9 cellular contexts compared by ENCODE assay signal in genomic region chr19:9935409-9936062, GRCh38. TPM values are rescaled to one million over a fixed set of nuclear protein-coding genes. Genes with fewer than 3 reads are reported as not detected.
DNase-seq lines count a peak whose midpoint lies in the region; ATAC-seq and TF ChIP-seq lines count a peak whose summit lies in the region.
"Had no signal": no experiment of that assay in that cellular context is flagged by ENCODE, and none has a peak within 500 bp of the region (broad histone marks: within the 10 kb centered on the region; RNA-seq: fewer than 3 reads in every experiment).

No MANE protein-coding gene starts in this region.

- no peaks in the 10 kb centered on the region for H3K36me3 ChIP-seq in WERI-Rb-1

- H3K9me3 Mint-ChIP-seq in T-helper 2 cell treated with Interferon-gamma antibody and Interleukin-4, amounts not matched to agents 5 μg/mL and 100 μg/mL, for 36 hours = no peaks in the 10 kb centered on the region
- no peaks in the 10 kb centered on the region for H3K9me3 Mint-ChIP-seq in immature natural killer cell
- no peaks in the 10 kb centered on the region for H3K9me3 Mint-ChIP-seq in stimulated activated naive CD8-positive, alpha-beta T cell treated with anti-CD3 and anti-CD28 coated beads, Interleukin-15, amount 100 ng/mL, for 72 hours

- no peak for DNase-seq in T-helper 2 cell treated with Interferon-gamma antibody and Interleukin-4, amounts not matched to agents 5 μg/mL and 100 μg/mL, for 36 hours (ENCODE audit: low spot score)
- DNase-seq in T-helper 2 cell (no peak), WERI-Rb-1 (no peak), immature natural killer cell (no peak), NCI-H510A treated with DMSO at 0.1 percent for 48 hours (lab: John Stamatoyannopoulos, UW) (no peak), COR-L47 (lab: John Stamatoyannopoulos, UW) (no peak), G401 (ENCODE audit: low spot score) (no peak)
- no peak for DNase-seq in stimulated activated naive CD8-positive, alpha-beta T cell treated with anti-CD3 and anti-CD28 coated beads, Interleukin-15, amount 100 ng/mL, for 72 hours
- DNase-seq: stimulated activated CD4-positive, alpha-beta T cell treated with anti-CD3 and anti-CD28 coated beads, Interleukin-1b, Interleukin-23, amount 100 ng/mL, for 48 hours had no signal

- peak overlapping the region; percentile 34 for H3K4me3 Mint-ChIP-seq in T-helper 2 cell treated with Interferon-gamma antibody and Interleukin-4, amounts not matched to agents 5 μg/mL and 100 μg/mL, for 36 hours
- H3K4me3 Mint-ChIP-seq in immature natural killer cell = peak overlapping the region; percentile 51 to 78 (median 71)
- H3K4me3 Mint-ChIP-seq in stimulated activated naive CD8-positive, alpha-beta T cell treated with anti-CD3 and anti-CD28 coated beads, Interleukin-15, amount 100 ng/mL, for 72 hours = peak overlapping the region; percentile 52

- H3K27me3 Mint-ChIP-seq in T-helper 2 cell treated with Interferon-gamma antibody and Interleukin-4, amounts not matched to agents 5 μg/mL and 100 μg/mL, for 36 hours (ENCODE audit: low read depth) = peaks cover 39% of the 10 kb centered on the region
- H3K27me3 Mint-ChIP-seq in immature natural killer cell (ENCODE audit: low read depth in 3 of 3) = peaks cover 22 to 29% (median 24%) of the 10 kb centered on the region in 3 donors
- peaks cover 60% of the 10 kb centered on the region for H3K27me3 Mint-ChIP-seq in stimulated activated naive CD8-positive, alpha-beta T cell treated with anti-CD3 and anti-CD28 coated beads, Interleukin-15, amount 100 ng/mL, for 72 hours

- H3K27me3 ChIP-seq in WERI-Rb-1 (ENCODE audit: insufficient read depth, low read depth, severe bottlenecking) = peaks cover 14% of the 10 kb centered on the region

- H3K27ac Mint-ChIP-seq in T-helper 2 cell treated with Interferon-gamma antibody and Interleukin-4, amounts not matched to agents 5 μg/mL and 100 μg/mL, for 36 hours = no peak overlapping the region
- H3K27ac Mint-ChIP-seq in immature natural killer cell = peak overlapping the region in 1 of 6 donors; percentile 3
- no peak overlapping the region for H3K27ac Mint-ChIP-seq in stimulated activated naive CD8-positive, alpha-beta T cell treated with anti-CD3 and anti-CD28 coated beads, Interleukin-15, amount 100 ng/mL, for 72 hours

- no peak for TF ChIP-seq CTCF in WERI-Rb-1 (IDR thresholded peaks at IDR 0.05; ENCODE audit: low read depth, low read length)

- H3K9me3 ChIP-seq in WERI-Rb-1 (ENCODE audit: severe bottlenecking) = no peaks in the 10 kb centered on the region

- peak; percentile 41 for ATAC-seq in stimulated activated naive CD8-positive, alpha-beta T cell treated with anti-CD3 and anti-CD28 coated beads, Interleukin-15, amount 100 ng/mL, for 72 hours

- in situ Hi-C loops in G401 (cut with HindIII; ENCODE audit: low sequenced_read_pairs) = no loop called here

- no peak overlapping the region for H3K27ac ChIP-seq in WERI-Rb-1

- no peaks in the 10 kb centered on the region for H3K36me3 Mint-ChIP-seq in T-helper 2 cell treated with Interferon-gamma antibody and Interleukin-4, amounts not matched to agents 5 μg/mL and 100 μg/mL, for 36 hours (ENCODE audit: low read depth)
- no peaks in the 10 kb centered on the region for H3K36me3 Mint-ChIP-seq in immature natural killer cell

- H3K4me1 Mint-ChIP-seq in T-helper 2 cell treated with Interferon-gamma antibody and Interleukin-4, amounts not matched to agents 5 μg/mL and 100 μg/mL, for 36 hours (ENCODE audit: low read depth) = peaks cover 10% of the 10 kb centered on the region
- H3K4me1 Mint-ChIP-seq in immature natural killer cell = peaks cover 18 to 29% of the 10 kb centered on the region in 2 donors
- H3K4me1 Mint-ChIP-seq in stimulated activated naive CD8-positive, alpha-beta T cell treated with anti-CD3 and anti-CD28 coated beads, Interleukin-15, amount 100 ng/mL, for 72 hours = peaks cover 37% of the 10 kb centered on the region

- H3K4me3 ChIP-seq in WERI-Rb-1 (ENCODE audit: low read depth, low read length) = peak overlapping the region; percentile 54

RNA-seq across cellular contexts. Expression of gene OLFM2, which starts 0.8 kb away (rescaled TPM):
- polyA plus RNA-seq in immature natural killer cell = 1 to 10 TPM; 1.9 to 3.7 (median 3.7) TPM
- 5.8 and 11.5 TPM in 2 replicates for total RNA-seq in G401 (2014; rRNA removed; shearing (Covaris generic))
